1 cellular context compared by ENCODE assay signal in genomic region chr2:850429-850828, GRCh38.
TF ChIP-seq lines count a peak whose summit lies in the region.

No MANE protein-coding gene starts in this region.

TF ChIP-seq in HCT116, 20 proteins besides CTCF, POLR2A, EP300 and RAD21 (continued from another document):
- TF ChIP-seq TCF7L2 (IDR thresholded peaks at IDR 0.05; ENCODE audit: borderline replicate concordance, extremely low read depth, insufficient read depth, insufficient read length) (no peak), EZH2phosphoT487 (IDR thresholded peaks at IDR 0.05; ENCODE audit: borderline replicate concordance) (no peak), CEBPB (IDR thresholded peaks at IDR 0.05; ENCODE audit: low read depth) (no peak), SRF (IDR thresholded peaks at IDR 0.05; ENCODE audit: low read depth) (no peak), JUND (IDR thresholded peaks at IDR 0.05) (no peak), EGR1 (IDR thresholded peaks at IDR 0.05; ENCODE audit: low read depth) (no peak), SP1 (IDR thresholded peaks at IDR 0.05; ENCODE audit: low read depth) (no peak), ZNF274 (IDR thresholded peaks at IDR 0.05; ENCODE audit: low read depth, low read length) (no peak), CBX3 (IDR thresholded peaks at IDR 0.05; ENCODE audit: low read depth) (no peak), POLR2AphosphoS5 (IDR thresholded peaks at IDR 0.05; ENCODE audit: low read depth, low read length) (no peak), ZFX (IDR thresholded peaks at IDR 0.05) (no peak), ELF1 (IDR thresholded peaks at IDR 0.05; ENCODE audit: borderline replicate concordance, low read depth) (no peak), YY1 (IDR thresholded peaks at IDR 0.05; ENCODE audit: extremely low read depth, insufficient replicate concordance, low read depth, low read length) (no peak), FOSL1 (IDR thresholded peaks at IDR 0.05; ENCODE audit: low read depth) (no peak), MAX (IDR thresholded peaks at IDR 0.05) (no peak)
